19 cellular contexts compared by ENCODE assay signal in genomic region chr12:62995097-62995496, GRCh38.
"Had no signal": no experiment of that assay in that cellular context is flagged by ENCODE, and none has a peak within 500 bp of the region (broad histone marks: within the 10 kb centered on the region; RNA-seq: fewer than 3 reads in every experiment).

No MANE protein-coding gene starts in this region.

- DNase-seq: activated CD4-positive, alpha-beta memory T cell treated with anti-CD3 and anti-CD28 coated beads, Interleukin-2, amount 10 ng/mL, durations not matched to agents 7 days and 5 days; activated CD4-positive, alpha-beta T cell treated with anti-CD3 and anti-CD28 coated beads for 36 hours; activated gamma-delta T cell; activated T-cell treated with anti-CD3 and anti-CD28 coated beads, Interleukin-2, amount 50 U/mL, for 48 hours; amygdala; brain microvascular endothelial cell; dorsolateral prefrontal cortex; foreskin keratinocyte; head of caudate nucleus; left ventricle myocardium inferior; mesenchymal stem cell; nephron progenitor cell; ovary; stimulated activated CD4-positive, alpha-beta T cell treated with anti-CD3 and anti-CD28 coated beads, Interleukin-12 subunit alpha, Interleukin-12 subunit beta, amount 100 ng/mL, for 4 hours; stimulated activated naive CD4-positive, alpha-beta T cell; substantia nigra; transverse colon had no signal

- H3K27ac Mint-ChIP-seq: activated CD4-positive, alpha-beta memory T cell treated with anti-CD3 and anti-CD28 coated beads, Interleukin-2, amount 10 ng/mL, durations not matched to agents 7 days and 5 days; activated CD4-positive, alpha-beta T cell treated with anti-CD3 and anti-CD28 coated beads for 36 hours; activated naive CD8-positive, alpha-beta T cell; nephron progenitor cell had no signal

- H3K9me3 Mint-ChIP-seq: activated CD4-positive, alpha-beta memory T cell treated with anti-CD3 and anti-CD28 coated beads, Interleukin-2, amount 10 ng/mL, durations not matched to agents 7 days and 5 days had no signal

- H3K27me3 Mint-ChIP-seq: activated CD4-positive, alpha-beta memory T cell treated with anti-CD3 and anti-CD28 coated beads, Interleukin-2, amount 10 ng/mL, durations not matched to agents 7 days and 5 days had no signal

- H3K36me3 ChIP-seq: brain microvascular endothelial cell, left ventricle myocardium inferior, ovary, transverse colon had no signal

- H3K36me3 Mint-ChIP-seq: activated naive CD8-positive, alpha-beta T cell had no signal

- ATAC-seq: activated CD4-positive, alpha-beta T cell treated with anti-CD3 and anti-CD28 coated beads for 36 hours; foreskin keratinocyte had no signal

- H3K4me1 ChIP-seq: foreskin keratinocyte, left ventricle myocardium inferior, transverse colon had no signal

- H3K4me3 ChIP-seq: dorsolateral prefrontal cortex, left ventricle myocardium inferior, ovary, transverse colon had no signal

- H3K27ac ChIP-seq: brain microvascular endothelial cell, dorsolateral prefrontal cortex, foreskin keratinocyte, left ventricle myocardium inferior, ovary, transverse colon, VCaP had no signal

- H3K27me3 ChIP-seq: brain microvascular endothelial cell, dorsolateral prefrontal cortex, foreskin keratinocyte, ovary, transverse colon had no signal

- H3K4me1 Mint-ChIP-seq: activated CD4-positive, alpha-beta memory T cell treated with anti-CD3 and anti-CD28 coated beads, Interleukin-2, amount 10 ng/mL, durations not matched to agents 7 days and 5 days; activated CD4-positive, alpha-beta T cell treated with anti-CD3 and anti-CD28 coated beads for 36 hours had no signal

- H3K4me3 Mint-ChIP-seq: activated CD4-positive, alpha-beta memory T cell treated with anti-CD3 and anti-CD28 coated beads, Interleukin-2, amount 10 ng/mL, durations not matched to agents 7 days and 5 days; activated CD4-positive, alpha-beta T cell treated with anti-CD3 and anti-CD28 coated beads for 36 hours; activated naive CD8-positive, alpha-beta T cell; nephron progenitor cell had no signal
